ENCODE assay signal across 10 cellular contexts in genomic region chr7:47792521-47793121, GRCh38.
DNase-seq lines count a peak whose midpoint lies in the region; ATAC-seq, FAIRE-seq and TF ChIP-seq lines count a peak whose summit lies in the region.
"Had no signal": no experiment of that assay in that cellular context is flagged by ENCODE, and none has a peak within 500 bp of the region (broad histone marks: within the 10 kb centered on the region; RNA-seq: fewer than 3 reads in every experiment).

No MANE protein-coding gene starts in this region.

- H3K27me3 ChIP-seq in Caco-2 (replicated peaks; ENCODE audit: control insufficient read depth, insufficient read depth, low read length) (no peaks in the 10 kb centered on the region), GM12878 (replicated peaks in 1 of 2; ENCODE audit: control insufficient read depth in 2 of 2, insufficient read depth in 2 of 2, low read length in 1 of 2) (no peaks in the 10 kb centered on the region; a peak in 1 of 4 replicates), left lung (no peaks in the 10 kb centered on the region)

- no peaks in the 10 kb centered on the region for H3K79me2 ChIP-seq in GM12878 (ENCODE audit: control insufficient read depth, insufficient read depth, low read length)

- H3K4me1 ChIP-seq in Caco-2 = peaks cover 7% of the 10 kb centered on the region
- H3K4me1 ChIP-seq in GM12878 (ENCODE audit: control insufficient read depth, insufficient read depth, low read length) = no peaks in the 10 kb centered on the region
- H3K4me1 ChIP-seq in left lung = no peaks in the 10 kb centered on the region

- no TSS peak for BruUV-seq in Caco-2 (replicated peaks; lab: Mats Ljungman, UMichigan)
- BruUV-seq in GM12878 (replicated peaks; lab: Mats Ljungman, UMichigan) = no TSS peak

- no peak overlapping the region for H3K4me2 ChIP-seq in GM12878 (ENCODE audit: control insufficient read depth, insufficient read depth)

- H3K36me3 ChIP-seq in Caco-2 (ENCODE audit: control insufficient read depth, insufficient read depth, low read length) = no peaks in the 10 kb centered on the region
- H3K36me3 ChIP-seq in GM12878 (ENCODE audit: control insufficient read depth in 2 of 2, insufficient read depth in 2 of 2, low read length in 1 of 2) = no peaks in the 10 kb centered on the region
- no peaks in the 10 kb centered on the region for H3K36me3 ChIP-seq in left lung

- peak; percentile 43 to 49 for TF ChIP-seq CTCF in Caco-2 (IDR thresholded peaks at IDR 0.05; ENCODE audit: insufficient read depth in 1 of 2, low read depth in 1 of 2, low read length in 1 of 2, severe bottlenecking in 1 of 2, unreplicated experiment in 1 of 2)
- 0 out of 6 replicates have a peak, but pooled peaks of 1 of the 3 experiments have one; percentile 18 for TF ChIP-seq CTCF in GM12878 (IDR thresholded peaks at IDR 0.05 in 2 of 3, conservative IDR thresholded peaks at IDR 0.05 in 1 of 3; ENCODE audit: control insufficient read depth in 2 of 3, extremely low read depth in 1 of 3, insufficient read depth in 1 of 3, low read depth in 3 of 3, low read length in 3 of 3)
- peak in 1 of 2 donors; percentile 47 for TF ChIP-seq CTCF in left lung (IDR thresholded peaks at IDR 0.05)

- RAD21 ChIA-PET in GM12878 (lab: Charles Lee; ENCODE audit: unreplicated experiment) = no interaction called here

- H4K20me1 ChIP-seq in GM12878 (ENCODE audit: control insufficient read depth, insufficient read depth) = no peaks in the 10 kb centered on the region

- H3K4me1 Mint-ChIP-seq in Caco-2 (ENCODE audit: low read depth, unreplicated experiment) (peaks cover 7% of the 10 kb centered on the region), T-cell (no peaks in the 10 kb centered on the region)

- SMC1A ChIA-PET in GM12878 (lab: Charles Lee; ENCODE audit: uncharacterized antibody, unreplicated experiment) = no interaction called here

- H3K27ac Mint-ChIP-seq in Caco-2 (ENCODE audit: unreplicated experiment) = no peak overlapping the region
- H3K27ac Mint-ChIP-seq in T-cell = no peak overlapping the region
- H3K27ac Mint-ChIP-seq: dendritic cell treated with granulocyte-macrophage colony-stimulating factor and Interleukin-4, amounts not matched to agents 40 ng/mL and 50 ng/mL, for 4 days; stimulated activated naive CD8-positive, alpha-beta T cell treated with anti-CD3 and anti-CD28 coated beads, Interleukin-15, Interleukin-2, amounts not matched to agents 100 ng/mL and 50 ng/mL, for 24 hours had no signal

- CTCF ChIA-PET in Caco-2 (lab: Charles Lee) (interaction anchor here (1.0 kb wide), 1 partner anchor 526 kb away, joined by 3 read pairs; no protein-coding TSS in a partner anchor), GM12878 (lab: Yijun Ruan, JAX) (no interaction called here), T-cell (lab: Charles Lee) (no interaction called here)

- H3K27me3 Mint-ChIP-seq in Caco-2 (ENCODE audit: insufficient read depth, unreplicated experiment) = no peaks in the 10 kb centered on the region
- peaks cover 0 to 6% of the 10 kb centered on the region in 2 donors for H3K27me3 Mint-ChIP-seq in T-cell
- H3K27me3 Mint-ChIP-seq: dendritic cell treated with granulocyte-macrophage colony-stimulating factor and Interleukin-4, amounts not matched to agents 40 ng/mL and 50 ng/mL, for 4 days; stimulated activated naive CD8-positive, alpha-beta T cell treated with anti-CD3 and anti-CD28 coated beads, Interleukin-15, Interleukin-2, amounts not matched to agents 100 ng/mL and 50 ng/mL, for 24 hours had no signal

- no peak overlapping the region for H3K4me3 Mint-ChIP-seq in Caco-2 (ENCODE audit: unreplicated experiment)
- H3K4me3 Mint-ChIP-seq in T-cell = no peak overlapping the region
- H3K4me3 Mint-ChIP-seq: dendritic cell treated with granulocyte-macrophage colony-stimulating factor and Interleukin-4, amounts not matched to agents 40 ng/mL and 50 ng/mL, for 4 days; stimulated activated naive CD8-positive, alpha-beta T cell treated with anti-CD3 and anti-CD28 coated beads, Interleukin-15, Interleukin-2, amounts not matched to agents 100 ng/mL and 50 ng/mL, for 24 hours had no signal

- in situ Hi-C loops in GM12878 (cut with MboI) = no loop called here

- intact Hi-C loops in Caco-2 (cut with micrococcal nuclease; ENCODE audit: unreplicated experiment) = loop anchor here (1.0 kb wide), 1 partner anchor 27 kb away; no protein-coding TSS in a partner anchor
- intact Hi-C loops in GM12878 (cut with micrococcal nuclease; ENCODE audit: unreplicated experiment) = no loop called here
- intact Hi-C loops in left lung (cut with DNase I) = no loop called here

- DNase-seq in Caco-2 (peak in 1 of 2 experiments; percentile 42), NAMALWA (ENCODE audit: low spot score) (peak; percentile 49), GM12878 (ENCODE audit: low read depth, low spot score) (no peak), left lung (no peak), T-cell (no peak), middle frontal gyrus (ENCODE audit: extremely low spot score, low spot score) (no peak)

- FAIRE-seq in GM12878 (lab: Jason Lieb, UNC) = no peak

- TF ChIP-seq POLR2A in GM12878 (IDR thresholded peaks at IDR 0.05; ENCODE audit: low read depth, low read length) = no peak

- no peak overlapping the region for H2AFZ ChIP-seq in GM12878 (ENCODE audit: control insufficient read depth, low read depth, low read length)

- 12% methylated on average over 3 of the region's 3 CpGs for WGBS in GM12878 (ENCODE audit: insufficient coverage, insufficient replicate concordance, low lambda C conversion rate, missing lambda C conversion rate)

- H3K9me3 ChIP-seq in Caco-2 (no peaks in the 10 kb centered on the region), GM12878 (replicated peaks; ENCODE audit: control insufficient read depth, insufficient read depth, low read length) (no peaks in the 10 kb centered on the region), left lung (no peaks in the 10 kb centered on the region)

- H3K9me3 Mint-ChIP-seq in Caco-2 (ENCODE audit: unreplicated experiment) (peaks cover 10% of the 10 kb centered on the region), T-cell (no peaks in the 10 kb centered on the region)
- H3K9me3 Mint-ChIP-seq: dendritic cell treated with granulocyte-macrophage colony-stimulating factor and Interleukin-4, amounts not matched to agents 40 ng/mL and 50 ng/mL, for 4 days; stimulated activated naive CD8-positive, alpha-beta T cell treated with anti-CD3 and anti-CD28 coated beads, Interleukin-15, Interleukin-2, amounts not matched to agents 100 ng/mL and 50 ng/mL, for 24 hours had no signal

- TF ChIP-seq RAD21 in GM12878 (IDR thresholded peaks at IDR 0.05; ENCODE audit: insufficient read depth, low read depth, low read length) = 0 out of 2 replicates have a peak, but pooled peaks have one; percentile 29

- H3K27ac ChIP-seq in GM12878 (ENCODE audit: control insufficient read depth, insufficient read depth) (no peak overlapping the region), left lung (no peak overlapping the region)

- no peak overlapping the region for H3K9ac ChIP-seq in GM12878 (ENCODE audit: control insufficient read depth, insufficient read depth, low read length)

- no peak for TF ChIP-seq EP300 in GM12878 (IDR thresholded peaks at IDR 0.05; ENCODE audit: borderline replicate concordance in 1 of 2, control insufficient read depth in 1 of 2, low read depth in 2 of 2, low read length in 2 of 2)

- POLR2A ChIA-PET in Caco-2 (lab: Charles Lee) (no interaction called here), GM12878 (lab: Charles Lee) (no interaction called here), T-cell (lab: Charles Lee) (no interaction called here)

- no peaks in the 10 kb centered on the region for H3K36me3 Mint-ChIP-seq in Caco-2 (ENCODE audit: insufficient read depth, unreplicated experiment)
- H3K36me3 Mint-ChIP-seq in T-cell = no peaks in the 10 kb centered on the region

- ATAC-seq in GM12878 (no peak), left lung (peak; percentile 64), T-cell (replicated peaks in 1 of 4) (no peak), HG02970 (IDR thresholded peaks at IDR 0.05; ENCODE audit: low FRiP score, unreplicated experiment) (no peak), GM19324 (IDR thresholded peaks at IDR 0.05; ENCODE audit: low FRiP score, unreplicated experiment) (no peak)

- H3K4me3 ChIP-seq in Caco-2 (ENCODE audit: low read depth, low read length) (no peak overlapping the region), GM12878 (no peak overlapping the region), left lung (no peak overlapping the region)

TF ChIP-seq in GM12878, 131 proteins besides CTCF, POLR2A, EP300 and RAD21 (continues in another document):
- no peak for TF ChIP-seq CREM (IDR thresholded peaks at IDR 0.05; ENCODE audit: low read depth)
- no peak for TF ChIP-seq TCF3 (IDR thresholded peaks at IDR 0.05; ENCODE audit: borderline replicate concordance, insufficient read depth, low read depth, low read length)
- no peak for TF ChIP-seq BHLHE40 (IDR thresholded peaks at IDR 0.05; ENCODE audit: borderline replicate concordance in 1 of 2, low read depth in 2 of 2, low read length in 1 of 2)
- TF ChIP-seq LARP7 (IDR thresholded peaks at IDR 0.05) = no peak
- no peak for TF ChIP-seq SUZ12 (IDR thresholded peaks at IDR 0.05; ENCODE audit: unreplicated experiment)
- TF ChIP-seq MAX (IDR thresholded peaks at IDR 0.05; ENCODE audit: low read depth, low read length) = no peak
- no peak for TF ChIP-seq STAT3 (IDR thresholded peaks at IDR 0.05; ENCODE audit: low read depth, low read length)
- no peak for TF ChIP-seq CHD1 (IDR thresholded peaks at IDR 0.05; ENCODE audit: low read depth, low read length)
- no peak for TF ChIP-seq HCFC1 (IDR thresholded peaks at IDR 0.05; ENCODE audit: low read length)
- no peak for TF ChIP-seq RFX5 (IDR thresholded peaks at IDR 0.05; ENCODE audit: low read depth, low read length)
- TF ChIP-seq, protein P1, sequence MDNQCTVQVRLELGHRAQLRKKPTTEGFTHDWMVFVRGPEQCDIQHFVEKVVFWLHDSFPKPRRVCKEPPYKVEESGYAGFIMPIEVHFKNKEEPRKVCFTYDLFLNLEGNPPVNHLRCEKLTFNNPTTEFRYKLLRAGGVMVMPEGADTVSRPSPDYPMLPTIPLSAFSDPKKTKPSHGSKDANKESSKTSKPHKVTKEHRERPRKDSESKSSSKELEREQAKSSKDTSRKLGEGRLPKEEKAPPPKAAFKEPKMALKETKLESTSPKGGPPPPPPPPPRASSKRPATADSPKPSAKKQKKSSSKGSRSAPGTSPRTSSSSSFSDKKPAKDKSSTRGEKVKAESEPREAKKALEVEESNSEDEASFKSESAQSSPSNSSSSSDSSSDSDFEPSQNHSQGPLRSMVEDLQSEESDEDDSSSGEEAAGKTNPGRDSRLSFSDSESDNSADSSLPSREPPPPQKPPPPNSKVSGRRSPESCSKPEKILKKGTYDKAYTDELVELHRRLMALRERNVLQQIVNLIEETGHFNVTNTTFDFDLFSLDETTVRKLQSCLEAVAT (IDR thresholded peaks at IDR 0.05) = no peak
- TF ChIP-seq CHD4 (IDR thresholded peaks at IDR 0.05) = no peak
- TF ChIP-seq SMAD5 (IDR thresholded peaks at IDR 0.05; ENCODE audit: low read depth) = no peak
